ENCODE assay signal across 14 cellular contexts in the genomic region with DNA sequence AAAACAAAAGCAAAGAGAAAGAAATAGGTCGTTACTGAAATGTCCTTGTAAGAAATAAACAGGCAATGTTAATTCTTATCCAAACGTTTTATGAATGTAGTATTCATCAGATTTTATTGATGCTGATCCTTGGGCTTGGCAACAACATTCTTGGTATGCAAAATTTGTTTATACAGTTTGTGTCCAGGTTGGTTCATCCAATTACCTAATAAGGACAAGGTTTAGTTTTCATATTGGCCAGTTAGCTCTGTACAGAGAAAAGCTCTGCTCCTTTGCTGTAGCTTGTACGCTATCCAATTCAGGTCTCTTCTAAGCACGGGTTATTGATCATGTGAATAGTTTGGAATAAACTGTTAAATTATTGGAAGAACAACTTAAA.
"Had no signal": no experiment of that assay in that cellular context is flagged by ENCODE, and none has a peak within 500 bp of the region (broad histone marks: within the 10 kb centered on the region; RNA-seq: fewer than 3 reads in every experiment).

No MANE protein-coding gene starts in this region.

- ATAC-seq: left lobe of liver had no signal

- DNase-seq: activated CD4-positive, alpha-beta T cell treated with anti-CD3 and anti-CD28 coated beads, Interleukin-2, amount 50 U/mL, for 1 hour; activated CD4-positive, CD25-positive, alpha-beta regulatory T cell; activated effector memory CD4-positive, alpha-beta T cell treated with anti-CD3 and anti-CD28 coated beads, Interleukin-2, amount 50 U/mL, for 16 hours; activated T-cell treated with anti-CD3 and anti-CD28 coated beads, Interleukin-2, amount 50 U/mL, for 1 hour; esophagus squamous epithelium; foreskin fibroblast; head of caudate nucleus; sigmoid colon; stimulated activated CD4-positive, alpha-beta T cell treated with anti-CD3 and anti-CD28 coated beads, Interleukin-12 subunit alpha, Interleukin-12 subunit beta, amount 100 ng/mL, for 4 hours; stimulated activated naive CD4-positive, alpha-beta T cell treated with Interleukin-2 at 50 U/mL for 16 hours; upper lobe of left lung had no signal

- H3K27ac ChIP-seq: esophagus squamous epithelium, sigmoid colon, upper lobe of left lung had no signal

- H3K36me3 ChIP-seq: esophagus squamous epithelium, sigmoid colon, upper lobe of left lung had no signal

- H3K9me3 ChIP-seq: esophagus squamous epithelium, sigmoid colon, upper lobe of left lung had no signal

- H3K36me3 Mint-ChIP-seq: activated naive CD8-positive, alpha-beta T cell had no signal

- H3K27me3 ChIP-seq: dorsolateral prefrontal cortex, esophagus squamous epithelium, sigmoid colon, upper lobe of left lung had no signal

- H3K27ac Mint-ChIP-seq: activated naive CD8-positive, alpha-beta T cell had no signal

- H3K4me3 ChIP-seq: dorsolateral prefrontal cortex, esophagus squamous epithelium, sigmoid colon, upper lobe of left lung had no signal

- H3K4me3 Mint-ChIP-seq: activated naive CD8-positive, alpha-beta T cell had no signal

- H3K4me1 ChIP-seq: sigmoid colon, upper lobe of left lung had no signal
